1 cellular context compared by ENCODE assay signal in genomic region chr5:150142800-150143724, GRCh38.
TF ChIP-seq lines count a peak whose summit lies in the region.

No MANE protein-coding gene starts in this region.

TF ChIP-seq in K562, 482 proteins besides CTCF, POLR2A, EP300 and RAD21 (continued from another document and continues in another):
- TF ChIP-seq, protein P1, sequence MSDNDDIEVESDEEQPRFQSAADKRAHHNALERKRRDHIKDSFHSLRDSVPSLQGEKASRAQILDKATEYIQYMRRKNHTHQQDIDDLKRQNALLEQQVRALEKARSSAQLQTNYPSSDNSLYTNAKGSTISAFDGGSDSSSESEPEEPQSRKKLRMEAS (CRISPR knock-in tag; IDR thresholded peaks at IDR 0.05): 0 out of 2 replicates have a peak, but pooled peaks have one; percentile 32
- TF ChIP-seq ATF4 (CRISPR knock-in tag; IDR thresholded peaks at IDR 0.05) (peak; percentile 54; the same call in 1 of the 2 replicates), ZNF324 (CRISPR knock-in tag; IDR thresholded peaks at IDR 0.05) (no peak), EGR1 (conservative IDR thresholded peaks at IDR 0.05) (0 out of 2 replicates have a peak, but pooled peaks have one; percentile 13), SIN3A (IDR thresholded peaks at IDR 0.05; ENCODE audit: borderline replicate concordance in 2 of 2, control insufficient read depth in 1 of 2, low read depth in 2 of 2, low read length in 2 of 2) (no peak), NCOA6 (IDR thresholded peaks at IDR 0.05) (no peak; the same call in 1 of the 2 replicates), ZNF165 (CRISPR knock-in tag; IDR thresholded peaks at IDR 0.05; ENCODE audit: borderline replicate concordance) (no peak), SPI1 (IDR thresholded peaks at IDR 0.05; ENCODE audit: borderline replicate concordance, low read depth, low read length) (peak; percentile 91), ATF7 (IDR thresholded peaks at IDR 0.05) (peak; percentile 80; the same call in 1 of the 2 replicates), ZNF785 (CRISPR knock-in tag; IDR thresholded peaks at IDR 0.05) (no peak), E2F1 (CRISPR knock-in tag; IDR thresholded peaks at IDR 0.05) (no peak), MGA (IDR thresholded peaks at IDR 0.05) (0 out of 2 replicates have a peak, but pooled peaks have one; percentile 14), DIDO1 (tag; IDR thresholded peaks at IDR 0.05; ENCODE audit: low read depth) (no peak), CEBPG (CRISPR knock-in tag; IDR thresholded peaks at IDR 0.05) (peak; percentile 94), CEBPG (tag; conservative IDR thresholded peaks at IDR 0.05 in 1 of 2, IDR thresholded peaks at IDR 0.05 in 1 of 2) (peak; percentile 91 to 95), PYGO2 (tag; IDR thresholded peaks at IDR 0.05) (no peak), ZNF75A (CRISPR knock-in tag; IDR thresholded peaks at IDR 0.05) (no peak), ZNF740 (CRISPR knock-in tag; IDR thresholded peaks at IDR 0.05) (no peak), ZNF740 (tag; IDR thresholded peaks at IDR 0.05) (no peak), FOXK2 (conservative IDR thresholded peaks at IDR 0.05 in 1 of 2, IDR thresholded peaks at IDR 0.05 in 1 of 2; ENCODE audit: low read depth in 2 of 2) (peak; percentile 70 to 76), KHSRP (IDR thresholded peaks at IDR 0.05) (0 out of 2 replicates have a peak, but pooled peaks have one; percentile 46), BRD9 (IDR thresholded peaks at IDR 0.05; ENCODE audit: low read depth, partially characterized antibody) (peak; percentile 50), GABPA (tag; conservative IDR thresholded peaks at IDR 0.05; ENCODE audit: low read depth) (peak; percentile 45), ETV6 (IDR thresholded peaks at IDR 0.05; ENCODE audit: borderline replicate concordance in 1 of 2, low read depth in 2 of 2, low read length in 1 of 2) (no peak), ETV6 (CRISPR knock-in tag; IDR thresholded peaks at IDR 0.05; ENCODE audit: borderline replicate concordance) (no peak), ZFX (CRISPR knock-in tag; IDR thresholded peaks at IDR 0.05) (no peak), DPF2 (IDR thresholded peaks at IDR 0.05) (peak; percentile 86), MED1 (CRISPR knock-in tag; IDR thresholded peaks at IDR 0.05; ENCODE audit: borderline replicate concordance) (no peak), NCOA1 (IDR thresholded peaks at IDR 0.05; ENCODE audit: low read depth) (peak; percentile 62), POLR2B (IDR thresholded peaks at IDR 0.05; ENCODE audit: low read depth, partially characterized antibody) (no peak), TCF3 (CRISPR knock-in tag; IDR thresholded peaks at IDR 0.05) (peak; percentile 46), FOXJ2 (tag; IDR thresholded peaks at IDR 0.05) (0 out of 2 replicates have a peak, but pooled peaks have one; percentile 30), ZKSCAN8 (CRISPR knock-in tag; IDR thresholded peaks at IDR 0.05) (no peak), C11orf30 (IDR thresholded peaks at IDR 0.05; ENCODE audit: low read depth) (peak; percentile 51; the same call in 1 of the 2 replicates), JUND (IDR thresholded peaks at IDR 0.05; ENCODE audit: borderline replicate concordance, low read depth, low read length) (peak; percentile 94), JUND (tag; IDR thresholded peaks at IDR 0.05; ENCODE audit: borderline replicate concordance, low read depth, low read length) (peak; percentile 92; the same call in 2 of the 3 replicates), JUN (IDR thresholded peaks at IDR 0.05; ENCODE audit: borderline replicate concordance, low read depth, low read length) (peak; percentile 95), JUN (CRISPR knock-in tag; IDR thresholded peaks at IDR 0.05; ENCODE audit: borderline replicate concordance) (no peak), BACH1 (tag; IDR thresholded peaks at IDR 0.05) (peak; percentile 19; the same call in 1 of the 2 replicates), PRPF4 (IDR thresholded peaks at IDR 0.05; ENCODE audit: insufficient read depth, low read depth, low read length, poor library complexity, severe bottlenecking) (no peak), RBM25 (IDR thresholded peaks at IDR 0.05; ENCODE audit: low read depth, low read length, severe bottlenecking) (no peak), RHOXF2B (CRISPR knock-in tag; conservative IDR thresholded peaks at IDR 0.05) (no peak), CBFA2T3 (IDR thresholded peaks at IDR 0.05) (peak; percentile 33; the same call in 1 of the 2 replicates)
- TF ChIP-seq, protein P2, sequence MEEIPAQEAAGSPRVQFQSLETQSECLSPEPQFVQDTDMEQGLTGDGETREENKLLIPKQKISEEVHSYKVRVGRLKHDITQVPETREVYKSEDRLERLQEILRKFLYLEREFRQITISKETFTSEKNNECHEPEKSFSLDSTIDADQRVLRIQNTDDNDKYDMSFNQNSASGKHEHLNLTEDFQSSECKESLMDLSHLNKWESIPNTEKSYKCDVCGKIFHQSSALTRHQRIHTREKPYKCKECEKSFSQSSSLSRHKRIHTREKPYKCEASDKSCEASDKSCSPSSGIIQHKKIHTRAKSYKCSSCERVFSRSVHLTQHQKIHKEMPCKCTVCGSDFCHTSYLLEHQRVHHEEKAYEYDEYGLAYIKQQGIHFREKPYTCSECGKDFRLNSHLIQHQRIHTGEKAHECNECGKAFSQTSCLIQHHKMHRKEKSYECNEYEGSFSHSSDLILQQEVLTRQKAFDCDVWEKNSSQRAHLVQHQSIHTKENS (CRISPR knock-in tag; IDR thresholded peaks at IDR 0.05): no peak
- TF ChIP-seq, protein P3, sequence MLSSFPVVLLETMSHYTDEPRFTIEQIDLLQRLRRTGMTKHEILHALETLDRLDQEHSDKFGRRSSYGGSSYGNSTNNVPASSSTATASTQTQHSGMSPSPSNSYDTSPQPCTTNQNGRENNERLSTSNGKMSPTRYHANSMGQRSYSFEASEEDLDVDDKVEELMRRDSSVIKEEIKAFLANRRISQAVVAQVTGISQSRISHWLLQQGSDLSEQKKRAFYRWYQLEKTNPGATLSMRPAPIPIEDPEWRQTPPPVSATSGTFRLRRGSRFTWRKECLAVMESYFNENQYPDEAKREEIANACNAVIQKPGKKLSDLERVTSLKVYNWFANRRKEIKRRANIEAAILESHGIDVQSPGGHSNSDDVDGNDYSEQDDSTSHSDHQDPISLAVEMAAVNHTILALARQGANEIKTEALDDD (IDR thresholded peaks at IDR 0.05): no peak
- TF ChIP-seq, protein P4, sequence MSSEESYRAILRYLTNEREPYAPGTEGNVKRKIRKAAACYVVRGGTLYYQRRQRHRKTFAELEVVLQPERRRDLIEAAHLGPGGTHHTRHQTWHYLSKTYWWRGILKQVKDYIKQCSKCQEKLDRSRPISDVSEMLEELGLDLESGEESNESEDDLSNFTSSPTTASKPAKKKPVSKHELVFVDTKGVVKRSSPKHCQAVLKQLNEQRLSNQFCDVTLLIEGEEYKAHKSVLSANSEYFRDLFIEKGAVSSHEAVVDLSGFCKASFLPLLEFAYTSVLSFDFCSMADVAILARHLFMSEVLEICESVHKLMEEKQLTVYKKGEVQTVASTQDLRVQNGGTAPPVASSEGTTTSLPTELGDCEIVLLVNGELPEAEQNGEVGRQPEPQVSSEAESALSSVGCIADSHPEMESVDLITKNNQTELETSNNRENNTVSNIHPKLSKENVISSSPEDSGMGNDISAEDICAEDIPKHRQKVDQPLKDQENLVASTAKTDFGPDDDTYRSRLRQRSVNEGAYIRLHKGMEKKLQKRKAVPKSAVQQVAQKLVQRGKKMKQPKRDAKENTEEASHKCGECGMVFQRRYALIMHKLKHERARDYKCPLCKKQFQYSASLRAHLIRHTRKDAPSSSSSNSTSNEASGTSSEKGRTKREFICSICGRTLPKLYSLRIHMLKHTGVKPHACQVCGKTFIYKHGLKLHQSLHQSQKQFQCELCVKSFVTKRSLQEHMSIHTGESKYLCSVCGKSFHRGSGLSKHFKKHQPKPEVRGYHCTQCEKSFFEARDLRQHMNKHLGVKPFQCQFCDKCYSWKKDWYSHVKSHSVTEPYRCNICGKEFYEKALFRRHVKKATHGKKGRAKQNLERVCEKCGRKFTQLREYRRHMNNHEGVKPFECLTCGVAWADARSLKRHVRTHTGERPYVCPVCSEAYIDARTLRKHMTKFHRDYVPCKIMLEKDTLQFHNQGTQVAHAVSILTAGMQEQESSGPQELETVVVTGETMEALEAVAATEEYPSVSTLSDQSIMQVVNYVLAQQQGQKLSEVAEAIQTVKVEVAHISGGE (CRISPR knock-in tag; IDR thresholded peaks at IDR 0.05): no peak
